1 cellular context compared by ENCODE assay signal in the genomic region with DNA sequence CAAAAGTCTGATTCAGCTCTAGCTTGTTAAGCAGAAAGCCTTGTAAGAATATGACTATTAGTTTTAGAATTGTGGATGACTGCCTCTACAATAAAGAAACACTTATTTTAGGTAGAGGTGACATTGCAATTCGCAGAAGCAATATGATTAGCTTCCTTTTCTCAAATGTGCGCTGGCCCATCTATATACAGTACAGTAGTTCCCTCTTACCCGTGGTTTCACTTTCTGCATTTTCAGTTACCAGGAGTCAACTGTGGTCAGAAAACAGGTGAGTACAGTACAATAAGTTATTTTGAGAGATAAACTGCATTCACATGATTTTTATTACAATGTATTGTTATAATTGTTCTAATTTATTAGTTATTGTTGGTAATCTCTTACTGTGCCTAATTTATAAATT.
TF ChIP-seq lines count a peak whose summit lies in the region.

No MANE protein-coding gene starts in this region.

TF ChIP-seq in SK-N-SH treated with all-trans-retinoic acid at 6 μM for 48 hours, 23 proteins besides CTCF, POLR2A, EP300 and RAD21 (continued from another document):
- TF ChIP-seq, protein P1, sequence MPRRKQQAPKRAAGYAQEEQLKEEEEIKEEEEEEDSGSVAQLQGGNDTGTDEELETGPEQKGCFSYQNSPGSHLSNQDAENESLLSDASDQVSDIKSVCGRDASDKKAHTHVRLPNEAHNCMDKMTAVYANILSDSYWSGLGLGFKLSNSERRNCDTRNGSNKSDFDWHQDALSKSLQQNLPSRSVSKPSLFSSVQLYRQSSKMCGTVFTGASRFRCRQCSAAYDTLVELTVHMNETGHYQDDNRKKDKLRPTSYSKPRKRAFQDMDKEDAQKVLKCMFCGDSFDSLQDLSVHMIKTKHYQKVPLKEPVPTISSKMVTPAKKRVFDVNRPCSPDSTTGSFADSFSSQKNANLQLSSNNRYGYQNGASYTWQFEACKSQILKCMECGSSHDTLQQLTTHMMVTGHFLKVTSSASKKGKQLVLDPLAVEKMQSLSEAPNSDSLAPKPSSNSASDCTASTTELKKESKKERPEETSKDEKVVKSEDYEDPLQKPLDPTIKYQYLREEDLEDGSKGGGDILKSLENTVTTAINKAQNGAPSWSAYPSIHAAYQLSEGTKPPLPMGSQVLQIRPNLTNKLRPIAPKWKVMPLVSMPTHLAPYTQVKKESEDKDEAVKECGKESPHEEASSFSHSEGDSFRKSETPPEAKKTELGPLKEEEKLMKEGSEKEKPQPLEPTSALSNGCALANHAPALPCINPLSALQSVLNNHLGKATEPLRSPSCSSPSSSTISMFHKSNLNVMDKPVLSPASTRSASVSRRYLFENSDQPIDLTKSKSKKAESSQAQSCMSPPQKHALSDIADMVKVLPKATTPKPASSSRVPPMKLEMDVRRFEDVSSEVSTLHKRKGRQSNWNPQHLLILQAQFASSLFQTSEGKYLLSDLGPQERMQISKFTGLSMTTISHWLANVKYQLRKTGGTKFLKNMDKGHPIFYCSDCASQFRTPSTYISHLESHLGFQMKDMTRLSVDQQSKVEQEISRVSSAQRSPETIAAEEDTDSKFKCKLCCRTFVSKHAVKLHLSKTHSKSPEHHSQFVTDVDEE (CRISPR knock-in tag; IDR thresholded peaks at IDR 0.05), result no peak
- TF ChIP-seq ZNF8 (CRISPR knock-in tag; IDR thresholded peaks at IDR 0.05) (no peak), OSR1 (CRISPR knock-in tag; IDR thresholded peaks at IDR 0.05) (no peak), GLIS3 (CRISPR knock-in tag; IDR thresholded peaks at IDR 0.05) (no peak), RARB (CRISPR knock-in tag; IDR thresholded peaks at IDR 0.05) (no peak), ZNF70 (CRISPR knock-in tag; IDR thresholded peaks at IDR 0.05) (no peak), ZNF565 (CRISPR knock-in tag; conservative IDR thresholded peaks at IDR 0.05; ENCODE audit: low read depth) (no peak), ESRRG (CRISPR knock-in tag; IDR thresholded peaks at IDR 0.05) (no peak), ZFP3 (CRISPR knock-in tag; IDR thresholded peaks at IDR 0.05) (no peak)
- TF ChIP-seq, protein P2, sequence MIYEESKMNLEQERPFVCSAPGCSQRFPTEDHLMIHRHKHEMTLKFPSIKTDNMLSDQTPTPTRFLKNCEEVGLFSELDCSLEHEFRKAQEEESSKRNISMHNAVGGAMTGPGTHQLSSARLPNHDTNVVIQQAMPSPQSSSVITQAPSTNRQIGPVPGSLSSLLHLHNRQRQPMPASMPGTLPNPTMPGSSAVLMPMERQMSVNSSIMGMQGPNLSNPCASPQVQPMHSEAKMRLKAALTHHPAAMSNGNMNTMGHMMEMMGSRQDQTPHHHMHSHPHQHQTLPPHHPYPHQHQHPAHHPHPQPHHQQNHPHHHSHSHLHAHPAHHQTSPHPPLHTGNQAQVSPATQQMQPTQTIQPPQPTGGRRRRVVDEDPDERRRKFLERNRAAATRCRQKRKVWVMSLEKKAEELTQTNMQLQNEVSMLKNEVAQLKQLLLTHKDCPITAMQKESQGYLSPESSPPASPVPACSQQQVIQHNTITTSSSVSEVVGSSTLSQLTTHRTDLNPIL (CRISPR knock-in tag; IDR thresholded peaks at IDR 0.05; ENCODE audit: low read depth), result no peak
- TF ChIP-seq, protein P3, sequence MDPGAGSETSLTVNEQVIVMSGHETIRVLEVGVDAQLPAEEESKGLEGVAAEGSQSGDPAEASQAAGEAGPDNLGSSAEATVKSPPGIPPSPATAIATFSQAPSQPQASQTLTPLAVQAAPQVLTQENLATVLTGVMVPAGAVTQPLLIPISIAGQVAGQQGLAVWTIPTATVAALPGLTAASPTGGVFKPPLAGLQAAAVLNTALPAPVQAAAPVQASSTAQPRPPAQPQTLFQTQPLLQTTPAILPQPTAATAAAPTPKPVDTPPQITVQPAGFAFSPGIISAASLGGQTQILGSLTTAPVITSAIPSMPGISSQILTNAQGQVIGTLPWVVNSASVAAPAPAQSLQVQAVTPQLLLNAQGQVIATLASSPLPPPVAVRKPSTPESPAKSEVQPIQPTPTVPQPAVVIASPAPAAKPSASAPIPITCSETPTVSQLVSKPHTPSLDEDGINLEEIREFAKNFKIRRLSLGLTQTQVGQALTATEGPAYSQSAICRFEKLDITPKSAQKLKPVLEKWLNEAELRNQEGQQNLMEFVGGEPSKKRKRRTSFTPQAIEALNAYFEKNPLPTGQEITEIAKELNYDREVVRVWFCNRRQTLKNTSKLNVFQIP (CRISPR knock-in tag; IDR thresholded peaks at IDR 0.05; ENCODE audit: borderline replicate concordance, low read depth), result no peak
